In the genomic region with DNA sequence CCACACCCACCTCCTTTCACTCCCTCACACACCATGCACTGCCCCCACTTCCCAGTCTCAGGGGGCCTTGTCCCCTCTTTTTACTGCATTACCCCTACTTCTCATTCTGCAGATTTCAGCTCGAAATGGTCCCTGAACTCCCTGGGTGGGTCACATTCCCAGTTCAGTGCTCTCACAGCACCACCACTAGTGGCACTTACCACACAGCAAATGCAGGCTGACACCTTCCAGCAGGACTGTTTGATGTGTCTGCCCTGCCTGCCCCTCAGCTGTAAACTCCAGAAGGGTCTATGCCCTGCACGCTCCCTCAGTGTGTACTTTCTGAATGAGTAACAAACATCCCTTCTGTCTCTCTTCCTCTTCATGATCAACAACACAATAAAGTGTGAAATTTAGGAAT, we compare ENCODE assay signal across 12 cellular contexts. TPM values are rescaled to one million over a fixed set of nuclear protein-coding genes. Genes with fewer than 3 reads are reported as not detected.
DNase-seq lines count a peak whose midpoint lies in the region; ATAC-seq, FAIRE-seq and TF ChIP-seq lines count a peak whose summit lies in the region.
"Had no signal": no experiment of that assay in that cellular context is flagged by ENCODE, and none has a peak within 500 bp of the region (broad histone marks: within the 10 kb centered on the region; RNA-seq: fewer than 3 reads in every experiment).

No MANE protein-coding gene starts in this region.

- H3K27me3 ChIP-seq in CD4-positive, CD25-positive, alpha-beta regulatory T cell (ENCODE audit: control insufficient read depth, insufficient read depth, low read length) = no peaks in the 10 kb centered on the region
- H3K27me3 ChIP-seq: BE2C had no signal

- peak overlapping the region; percentile 51 for H3K4me3 ChIP-seq in CD4-positive, CD25-positive, alpha-beta regulatory T cell (ENCODE audit: low read depth, low read length)
- H3K4me3 ChIP-seq: GM23338 had no signal

- no peaks in the 10 kb centered on the region for H3K9me3 ChIP-seq in CD4-positive, CD25-positive, alpha-beta regulatory T cell (ENCODE audit: control insufficient read depth in 2 of 2, low read length in 2 of 2)
- H3K9me3 ChIP-seq: BE2C had no signal

- FAIRE-seq in GM12892 (lab: Jason Lieb, UNC) = no peak

- peak overlapping the region; percentile 57 for H3K27ac ChIP-seq in CD4-positive, CD25-positive, alpha-beta regulatory T cell (ENCODE audit: insufficient read depth, low read length, poor library complexity, severe bottlenecking)

- peak; percentile 40; the same call in 1 of the 2 replicates for TF ChIP-seq POLR2A in GM12892 (IDR thresholded peaks at IDR 0.05; ENCODE audit: low read depth, low read length)

- no peak for DNase-seq in CD4-positive, CD25-positive, alpha-beta regulatory T cell
- DNase-seq in GM12892 (ENCODE audit: insufficient read length) = no peak
- DNase-seq in activated naive CD4-positive, alpha-beta T cell treated with anti-CD3 and anti-CD28 coated beads, Interleukin-2, amount 50 U/mL, for 72 hours (ENCODE audit: low spot score in 2 of 2) = no peak
- peak in 1 of 10 donors; percentile 50 for DNase-seq in naive thymus-derived CD8-positive, alpha-beta T cell
- DNase-seq in stimulated activated CD4-positive, alpha-beta T cell treated with anti-CD3 and anti-CD28 coated beads, Interleukin-4, amount 100 ng/mL, for 24 hours = no peak
- no peak for DNase-seq in NCI-H2081 treated with DMSO at 0.1 percent for 48 hours (lab: John Stamatoyannopoulos, UW)
- DNase-seq in NCI-H1930 (lab: John Stamatoyannopoulos, UW) = no peak
- no peak for DNase-seq in Ammon's horn (ENCODE audit: low spot score)
- DNase-seq: BE2C, NCI-H187, NCI-H82 had no signal

- H3K9me3 Mint-ChIP-seq in CD4-positive, CD25-positive, alpha-beta regulatory T cell = peaks cover 0 to 2% (median 0%) of the 10 kb centered on the region in 7 donors
- no peaks in the 10 kb centered on the region for H3K9me3 Mint-ChIP-seq in activated naive CD4-positive, alpha-beta T cell treated with anti-CD3 and anti-CD28 coated beads, Interleukin-2, amount 50 U/mL, for 72 hours
- no peaks in the 10 kb centered on the region for H3K9me3 Mint-ChIP-seq in naive thymus-derived CD8-positive, alpha-beta T cell
- H3K9me3 Mint-ChIP-seq: GM23338 had no signal

- ATAC-seq in CD4-positive, CD25-positive, alpha-beta regulatory T cell (ENCODE audit: low read depth in 2 of 2) = no peak
- no peak for ATAC-seq in activated naive CD4-positive, alpha-beta T cell treated with anti-CD3 and anti-CD28 coated beads, Interleukin-2, amount 50 U/mL, for 72 hours
- no peak for ATAC-seq in naive thymus-derived CD8-positive, alpha-beta T cell
- ATAC-seq: GM23338 had no signal

- peak overlapping the region; percentile 59 to 84 (median 73) for H3K4me3 Mint-ChIP-seq in CD4-positive, CD25-positive, alpha-beta regulatory T cell
- peak overlapping the region in 9 of 10 donors; percentile 17 to 73 (median 48) for H3K4me3 Mint-ChIP-seq in naive thymus-derived CD8-positive, alpha-beta T cell
- H3K4me3 Mint-ChIP-seq: GM23338 had no signal

- H3K36me3 Mint-ChIP-seq in CD4-positive, CD25-positive, alpha-beta regulatory T cell = peaks cover 28% of the 10 kb centered on the region
- peaks cover 27 to 70% of the 10 kb centered on the region in 2 donors for H3K36me3 Mint-ChIP-seq in activated naive CD4-positive, alpha-beta T cell treated with anti-CD3 and anti-CD28 coated beads, Interleukin-2, amount 50 U/mL, for 72 hours
- H3K36me3 Mint-ChIP-seq in naive thymus-derived CD8-positive, alpha-beta T cell = peaks cover 0 to 51% (median 21%) of the 10 kb centered on the region in 3 donors

- peaks cover 31% of the 10 kb centered on the region for H3K36me3 ChIP-seq in CD4-positive, CD25-positive, alpha-beta regulatory T cell (ENCODE audit: control insufficient read depth, insufficient read depth, low read length)

- peaks cover 49% of the 10 kb centered on the region for H3K4me1 ChIP-seq in CD4-positive, CD25-positive, alpha-beta regulatory T cell (ENCODE audit: control insufficient read depth, insufficient read depth, low read length, poor library complexity, severe bottlenecking)

- peak overlapping the region; percentile 76 to 83 (median 79) for H3K27ac Mint-ChIP-seq in CD4-positive, CD25-positive, alpha-beta regulatory T cell
- peak overlapping the region; percentile 75 to 92 for H3K27ac Mint-ChIP-seq in activated naive CD4-positive, alpha-beta T cell treated with anti-CD3 and anti-CD28 coated beads, Interleukin-2, amount 50 U/mL, for 72 hours
- peak overlapping the region; percentile 67 to 95 (median 88) for H3K27ac Mint-ChIP-seq in naive thymus-derived CD8-positive, alpha-beta T cell
- H3K27ac Mint-ChIP-seq: GM23338 had no signal

- POLR2A ChIA-PET in naive thymus-derived CD8-positive, alpha-beta T cell (lab: Charles Lee) = interaction anchor here (0.9 to 1.4 kb wide), 3 partner anchors 9 to 13 kb away, joined by 3 to 4 read pairs (median 4); no protein-coding TSS in a partner anchor

- H3K27me3 Mint-ChIP-seq in CD4-positive, CD25-positive, alpha-beta regulatory T cell = no peaks in the 10 kb centered on the region
- no peaks in the 10 kb centered on the region for H3K27me3 Mint-ChIP-seq in naive thymus-derived CD8-positive, alpha-beta T cell

- H3K4me1 Mint-ChIP-seq in CD4-positive, CD25-positive, alpha-beta regulatory T cell = peaks cover 32 to 78% (median 56%) of the 10 kb centered on the region in 4 donors
- H3K4me1 Mint-ChIP-seq in naive thymus-derived CD8-positive, alpha-beta T cell = peaks cover 33 to 80% (median 78%) of the 10 kb centered on the region in 4 donors

RNA-seq across cellular contexts. Expression of gene DYNLT1, which starts 4.0 kb away (rescaled TPM):
- 123 TPM for total RNA-seq in CD4-positive, CD25-positive, alpha-beta regulatory T cell
- polyA plus RNA-seq in CD4-positive, CD25-positive, alpha-beta regulatory T cell = 100 to 1,000 TPM; 103 to 127 (median 113) TPM
- 64.4 TPM for polyA plus RNA-seq in GM12892 (2012; ENCODE audit: missing spikeins)
- total RNA-seq in activated naive CD4-positive, alpha-beta T cell treated with anti-CD3 and anti-CD28 coated beads, Interleukin-2, amount 50 U/mL, for 72 hours = 10 to 100 TPM; 51.4 to 91.0 TPM
- 10 to 100 TPM; 54.4 to 54.7 TPM for total RNA-seq in naive thymus-derived CD8-positive, alpha-beta T cell
- 10 to 100 TPM; 63.3 to 78.6 (median 63.7) TPM for polyA plus RNA-seq in naive thymus-derived CD8-positive, alpha-beta T cell

RNA-seq across cellular contexts. Expression of gene SYTL3, which starts 9.3 kb away (rescaled TPM):
- 54.8 TPM for total RNA-seq in CD4-positive, CD25-positive, alpha-beta regulatory T cell
- 10 to 100 TPM; 12.2 to 15.5 (median 13.8) TPM for polyA plus RNA-seq in CD4-positive, CD25-positive, alpha-beta regulatory T cell
- 4.7 TPM for polyA plus RNA-seq in GM12892 (2012; ENCODE audit: missing spikeins)
- 100 to 1,000 TPM; 122 to 143 TPM for total RNA-seq in activated naive CD4-positive, alpha-beta T cell treated with anti-CD3 and anti-CD28 coated beads, Interleukin-2, amount 50 U/mL, for 72 hours
- total RNA-seq in naive thymus-derived CD8-positive, alpha-beta T cell = 10 to 100 TPM; 11.1 to 13.6 TPM
- polyA plus RNA-seq in naive thymus-derived CD8-positive, alpha-beta T cell = 10 to 100 TPM; 15.7 to 16.1 (median 15.8) TPM
- polyA plus RNA-seq: GM23338 had no signal
